ENCODE assay signal across 14 cellular contexts in genomic region chr3:152290374-152290773, GRCh38. TPM values are rescaled to one million over a fixed set of nuclear protein-coding genes. Genes with fewer than 3 reads are reported as not detected.
A peak's percentile ranks its signal among the peaks of the same experiment; 100 is the strongest.
DNase-seq lines count a peak whose midpoint lies in the region; ATAC-seq and TF ChIP-seq lines count a peak whose summit lies in the region.
"Had no signal": no experiment of that assay in that cellular context is flagged by ENCODE, and none has a peak within 500 bp of the region (broad histone marks: within the 10 kb centered on the region; RNA-seq: fewer than 3 reads in every experiment).

No MANE protein-coding gene starts in this region.

- no peak for ATAC-seq in natural killer cell
- no peak for ATAC-seq in omental fat pad (ENCODE audit: low FRiP score)

- peak overlapping the region; percentile 12 for H3K27ac Mint-ChIP-seq in T-helper 2 cell treated with Interferon-gamma antibody and Interleukin-4, amounts not matched to agents 5 μg/mL and 100 μg/mL, for 36 hours
- peak overlapping the region in 1 of 3 donors; percentile 66 for H3K27ac Mint-ChIP-seq in IgD-negative memory B cell
- H3K27ac Mint-ChIP-seq in activated naive CD8-positive, alpha-beta T cell = peak overlapping the region; percentile 90
- H3K27ac Mint-ChIP-seq in natural killer cell = peak overlapping the region; percentile 82 to 84

- DNase-seq in T-helper 2 cell treated with Interferon-gamma antibody and Interleukin-4, amounts not matched to agents 5 μg/mL and 100 μg/mL, for 36 hours (ENCODE audit: low spot score) = no peak
- DNase-seq in T-helper 2 cell (no peak), natural killer cell (no peak), PC-9 (no peak), MG63 (no peak), omental fat pad (ENCODE audit: low spot score) (no peak)
- DNase-seq: 8988T; COR-L47; NCI-H1417 treated with DMSO at 0.1 percent for 48 hours; NCI-H2227 treated with DMSO at 0.1 percent for 48 hours; stimulated activated CD4-positive, alpha-beta T cell treated with anti-CD3 and anti-CD28 coated beads, Interleukin-15, amount 100 ng/mL, for 24 hours; WERI-Rb-1 had no signal

- H3K79me2 ChIP-seq in PC-9 (ENCODE audit: low read depth) = peaks cover 90% of the 10 kb centered on the region

- H3K27me3 Mint-ChIP-seq in T-helper 2 cell treated with Interferon-gamma antibody and Interleukin-4, amounts not matched to agents 5 μg/mL and 100 μg/mL, for 36 hours (ENCODE audit: low read depth) = no peaks in the 10 kb centered on the region
- H3K27me3 Mint-ChIP-seq in IgD-negative memory B cell (no peaks in the 10 kb centered on the region), natural killer cell (ENCODE audit: low read depth in 2 of 2) (no peaks in the 10 kb centered on the region)
- H3K27me3 Mint-ChIP-seq in activated naive CD8-positive, alpha-beta T cell = no peaks in the 10 kb centered on the region

- peaks cover 3% of the 10 kb centered on the region; the same call in 1 of the 2 replicates for H3F3A ChIP-seq in PC-9 (ENCODE audit: insufficient read depth, low read depth)

- H3K9me3 ChIP-seq in PC-9 (ENCODE audit: insufficient read depth, low read depth) = no peaks in the 10 kb centered on the region
- no peaks in the 10 kb centered on the region for H3K9me3 ChIP-seq in MG63

- H3K36me3 Mint-ChIP-seq in T-helper 2 cell treated with Interferon-gamma antibody and Interleukin-4, amounts not matched to agents 5 μg/mL and 100 μg/mL, for 36 hours (ENCODE audit: low read depth) = peaks cover 24% of the 10 kb centered on the region
- H3K36me3 Mint-ChIP-seq in IgD-negative memory B cell (no peaks in the 10 kb centered on the region), natural killer cell (no peaks in the 10 kb centered on the region)
- peaks cover 2% of the 10 kb centered on the region for H3K36me3 Mint-ChIP-seq in activated naive CD8-positive, alpha-beta T cell

- no peaks in the 10 kb centered on the region for H3K9me3 Mint-ChIP-seq in T-helper 2 cell treated with Interferon-gamma antibody and Interleukin-4, amounts not matched to agents 5 μg/mL and 100 μg/mL, for 36 hours
- no peaks in the 10 kb centered on the region for H3K9me3 Mint-ChIP-seq in IgD-negative memory B cell
- H3K9me3 Mint-ChIP-seq in activated naive CD8-positive, alpha-beta T cell (ENCODE audit: low read depth) = no peaks in the 10 kb centered on the region
- no peaks in the 10 kb centered on the region for H3K9me3 Mint-ChIP-seq in natural killer cell

- no peaks in the 10 kb centered on the region for H3K9me2 ChIP-seq in PC-9 (ENCODE audit: insufficient read depth)

- H3K4me3 ChIP-seq in PC-9 (no peak overlapping the region), MG63 (no peak overlapping the region)

- no peaks in the 10 kb centered on the region for H3K4me1 ChIP-seq in PC-9 (replicated peaks; ENCODE audit: insufficient read depth)

- no peak for TF ChIP-seq CTCF in natural killer cell (IDR thresholded peaks at IDR 0.05)
- TF ChIP-seq CTCF in PC-9 (conservative IDR thresholded peaks at IDR 0.05) = no peak
- TF ChIP-seq CTCF in omental fat pad (IDR thresholded peaks at IDR 0.05) = no peak

- peak overlapping the region; percentile 40 for H3K4me3 Mint-ChIP-seq in T-helper 2 cell treated with Interferon-gamma antibody and Interleukin-4, amounts not matched to agents 5 μg/mL and 100 μg/mL, for 36 hours
- H3K4me3 Mint-ChIP-seq in IgD-negative memory B cell = peak overlapping the region in 3 of 4 donors; percentile 10 to 84 (median 24)
- H3K4me3 Mint-ChIP-seq in activated naive CD8-positive, alpha-beta T cell = peak overlapping the region; percentile 43
- peak overlapping the region; percentile 74 for H3K4me3 Mint-ChIP-seq in natural killer cell

- POLR2A ChIA-PET in PC-9 (lab: Charles Lee; ENCODE audit: unreplicated experiment) = interaction anchor here (0.6 kb wide), 1 partner anchor 642 kb away, joined by 5 read pairs; no protein-coding TSS in a partner anchor

- H3K27ac ChIP-seq in PC-9 = no peak overlapping the region
- H3K27ac ChIP-seq: WERI-Rb-1 had no signal

- H3K4me1 Mint-ChIP-seq in T-helper 2 cell treated with Interferon-gamma antibody and Interleukin-4, amounts not matched to agents 5 μg/mL and 100 μg/mL, for 36 hours (ENCODE audit: low read depth) = peaks cover 55% of the 10 kb centered on the region
- H3K4me1 Mint-ChIP-seq in IgD-negative memory B cell = peaks cover 51 to 64% (median 52%) of the 10 kb centered on the region in 3 donors
- peaks cover 85% of the 10 kb centered on the region for H3K4me1 Mint-ChIP-seq in activated naive CD8-positive, alpha-beta T cell (ENCODE audit: low read depth)
- peaks cover 70 to 86% of the 10 kb centered on the region in 2 donors for H3K4me1 Mint-ChIP-seq in natural killer cell

- H3K27me3 ChIP-seq in PC-9 (ENCODE audit: insufficient read depth, low read depth) (no peaks in the 10 kb centered on the region), MG63 (no peaks in the 10 kb centered on the region)

- CTCF ChIA-PET in PC-9 (lab: Charles Lee) = no interaction called here

- H3K4me2 ChIP-seq in PC-9 = no peak overlapping the region

- no peak overlapping the region for H2AFZ ChIP-seq in PC-9

- intact Hi-C loops in natural killer cell (cut with micrococcal nuclease) = no loop called here
- intact Hi-C loops in PC-9 (cut with micrococcal nuclease; ENCODE audit: unreplicated experiment) = no loop called here

- no TSS peak for BruUV-seq in PC-9 (replicated peaks; lab: Mats Ljungman, UMichigan)

- H3K36me3 ChIP-seq in PC-9 (ENCODE audit: low read depth) = no peaks in the 10 kb centered on the region; the same call in 1 of the 2 replicates
- H3K36me3 ChIP-seq in MG63 = peaks cover 32% of the 10 kb centered on the region
- H3K36me3 ChIP-seq: WERI-Rb-1 had no signal

- H4K20me1 ChIP-seq in PC-9 (ENCODE audit: insufficient read depth) = peaks cover 10% of the 10 kb centered on the region

RNA-seq across cellular contexts. Expression of gene MBNL1, which starts 21.6 kb away (rescaled TPM):
- polyA plus RNA-seq in IgD-negative memory B cell = 200 TPM
- total RNA-seq in natural killer cell = 100 to 1,000 TPM; 600 to 704 (median 607) TPM
- total RNA-seq in PC-9 (2021) = 122 and 176 TPM in 2 replicates
- total RNA-seq in MG63 (2014; rRNA removed; shearing (Covaris generic); ENCODE audit: low replicate concordance) = 171 and 176 TPM in 2 replicates
- total RNA-seq in omental fat pad = 100 to 1,000 TPM; 346 to 530 (median 397) TPM

Comparison
In these comparisons a context has a peak if more than half of its experiments do, and no peak if none do; other contexts are left out.
1. H3K4me3 Mint-ChIP-seq: peak in every context shown above with its lines; median percentile 74 in natural killer cell; 43 in activated naive CD8-positive, alpha-beta T cell; 40 in T-helper 2 cell treated with Interferon-gamma antibody and Interleukin-4, amounts not matched to agents 5 μg/mL and 100 μg/mL, for 36 hours; 24 in IgD-negative memory B cell.